1 cellular context compared by ENCODE assay signal in the genomic region with DNA sequence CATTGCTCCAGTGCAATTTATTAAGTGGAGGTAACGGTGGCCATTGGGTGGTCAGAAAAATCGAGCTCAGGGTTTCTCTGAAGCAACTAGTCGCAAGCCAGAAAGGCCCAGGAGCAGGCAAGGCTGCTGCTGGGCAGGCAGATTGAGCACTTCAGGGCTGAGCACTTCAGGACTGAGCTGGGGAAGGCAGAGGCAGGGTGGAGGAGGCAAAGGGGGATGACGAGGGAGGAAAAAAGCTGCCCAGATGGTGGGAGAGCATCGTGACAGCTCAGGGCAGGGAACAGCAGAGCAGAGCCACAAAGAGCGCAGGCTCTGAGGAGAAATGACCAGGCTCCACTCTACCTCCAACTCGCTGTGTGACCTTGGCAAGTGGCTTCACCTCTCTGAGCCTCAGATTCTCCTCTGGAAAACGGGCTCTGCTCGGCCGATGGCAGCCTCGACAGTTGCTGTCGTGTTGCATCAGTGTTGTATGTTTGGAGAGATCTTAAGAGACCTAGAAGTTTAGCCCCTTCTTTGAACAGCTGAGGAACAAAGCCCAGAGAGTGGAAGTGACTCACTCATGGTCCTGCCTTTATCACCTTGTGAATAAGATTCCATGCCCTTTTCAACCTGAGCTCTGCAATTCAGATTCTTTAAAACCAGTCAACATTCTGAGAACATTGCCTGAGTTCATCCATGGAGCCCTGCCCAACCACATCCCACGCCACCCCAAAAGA.
A peak's percentile ranks its signal among the peaks of the same experiment; 100 is the strongest.
TF ChIP-seq lines count a peak whose summit lies in the region.

No MANE protein-coding gene starts in this region.

TF ChIP-seq in K562, 482 proteins besides CTCF, POLR2A, EP300 and RAD21 (continued from another document and continues in another):
- TF ChIP-seq ILK (tag; IDR thresholded peaks at IDR 0.05; ENCODE audit: borderline replicate concordance, low read depth): no peak
- TF ChIP-seq, protein P1, sequence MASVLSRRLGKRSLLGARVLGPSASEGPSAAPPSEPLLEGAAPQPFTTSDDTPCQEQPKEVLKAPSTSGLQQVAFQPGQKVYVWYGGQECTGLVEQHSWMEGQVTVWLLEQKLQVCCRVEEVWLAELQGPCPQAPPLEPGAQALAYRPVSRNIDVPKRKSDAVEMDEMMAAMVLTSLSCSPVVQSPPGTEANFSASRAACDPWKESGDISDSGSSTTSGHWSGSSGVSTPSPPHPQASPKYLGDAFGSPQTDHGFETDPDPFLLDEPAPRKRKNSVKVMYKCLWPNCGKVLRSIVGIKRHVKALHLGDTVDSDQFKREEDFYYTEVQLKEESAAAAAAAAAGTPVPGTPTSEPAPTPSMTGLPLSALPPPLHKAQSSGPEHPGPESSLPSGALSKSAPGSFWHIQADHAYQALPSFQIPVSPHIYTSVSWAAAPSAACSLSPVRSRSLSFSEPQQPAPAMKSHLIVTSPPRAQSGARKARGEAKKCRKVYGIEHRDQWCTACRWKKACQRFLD (CRISPR knock-in tag; IDR thresholded peaks at IDR 0.05): no peak
- no peak for TF ChIP-seq ZKSCAN3 (CRISPR knock-in tag; IDR thresholded peaks at IDR 0.05)
- 0 out of 2 replicates have a peak, but pooled peaks have one; percentile 47 for TF ChIP-seq ZNF830 (CRISPR knock-in tag; IDR thresholded peaks at IDR 0.05)
- TF ChIP-seq TRIM24 (IDR thresholded peaks at IDR 0.05): peak; percentile 48 to 74; a peak in 2 of 4 replicates
- peak; percentile 86; the same call in 1 of the 2 replicates for TF ChIP-seq HDAC2 (IDR thresholded peaks at IDR 0.05)
- no peak for TF ChIP-seq TAL1 (IDR thresholded peaks at IDR 0.05)
- TF ChIP-seq KHSRP (IDR thresholded peaks at IDR 0.05): no peak
- TF ChIP-seq SMARCA5 (IDR thresholded peaks at IDR 0.05): peak; percentile 97; the same call in 1 of the 2 replicates
- TF ChIP-seq ZNF75A (CRISPR knock-in tag; IDR thresholded peaks at IDR 0.05): no peak
- TF ChIP-seq, protein P2, sequence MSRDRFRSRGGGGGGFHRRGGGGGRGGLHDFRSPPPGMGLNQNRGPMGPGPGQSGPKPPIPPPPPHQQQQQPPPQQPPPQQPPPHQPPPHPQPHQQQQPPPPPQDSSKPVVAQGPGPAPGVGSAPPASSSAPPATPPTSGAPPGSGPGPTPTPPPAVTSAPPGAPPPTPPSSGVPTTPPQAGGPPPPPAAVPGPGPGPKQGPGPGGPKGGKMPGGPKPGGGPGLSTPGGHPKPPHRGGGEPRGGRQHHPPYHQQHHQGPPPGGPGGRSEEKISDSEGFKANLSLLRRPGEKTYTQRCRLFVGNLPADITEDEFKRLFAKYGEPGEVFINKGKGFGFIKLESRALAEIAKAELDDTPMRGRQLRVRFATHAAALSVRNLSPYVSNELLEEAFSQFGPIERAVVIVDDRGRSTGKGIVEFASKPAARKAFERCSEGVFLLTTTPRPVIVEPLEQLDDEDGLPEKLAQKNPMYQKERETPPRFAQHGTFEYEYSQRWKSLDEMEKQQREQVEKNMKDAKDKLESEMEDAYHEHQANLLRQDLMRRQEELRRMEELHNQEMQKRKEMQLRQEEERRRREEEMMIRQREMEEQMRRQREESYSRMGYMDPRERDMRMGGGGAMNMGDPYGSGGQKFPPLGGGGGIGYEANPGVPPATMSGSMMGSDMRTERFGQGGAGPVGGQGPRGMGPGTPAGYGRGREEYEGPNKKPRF (IDR thresholded peaks at IDR 0.05; ENCODE audit: low read depth, low read length): no peak
- TF ChIP-seq YBX1 (IDR thresholded peaks at IDR 0.05): no peak
- no peak for TF ChIP-seq TCFL5 (CRISPR knock-in tag; conservative IDR thresholded peaks at IDR 0.05)
- TF ChIP-seq, protein P3, sequence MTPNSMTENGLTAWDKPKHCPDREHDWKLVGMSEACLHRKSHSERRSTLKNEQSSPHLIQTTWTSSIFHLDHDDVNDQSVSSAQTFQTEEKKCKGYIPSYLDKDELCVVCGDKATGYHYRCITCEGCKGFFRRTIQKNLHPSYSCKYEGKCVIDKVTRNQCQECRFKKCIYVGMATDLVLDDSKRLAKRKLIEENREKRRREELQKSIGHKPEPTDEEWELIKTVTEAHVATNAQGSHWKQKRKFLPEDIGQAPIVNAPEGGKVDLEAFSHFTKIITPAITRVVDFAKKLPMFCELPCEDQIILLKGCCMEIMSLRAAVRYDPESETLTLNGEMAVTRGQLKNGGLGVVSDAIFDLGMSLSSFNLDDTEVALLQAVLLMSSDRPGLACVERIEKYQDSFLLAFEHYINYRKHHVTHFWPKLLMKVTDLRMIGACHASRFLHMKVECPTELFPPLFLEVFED (CRISPR knock-in tag; conservative IDR thresholded peaks at IDR 0.05): 0 out of 2 replicates have a peak, but pooled peaks have one; percentile 55
- no peak for TF ChIP-seq EHMT2 (IDR thresholded peaks at IDR 0.05)
- TF ChIP-seq ZNF507 (tag; conservative IDR thresholded peaks at IDR 0.05): no peak
- peak; percentile 97 for TF ChIP-seq RBM25 (IDR thresholded peaks at IDR 0.05; ENCODE audit: low read depth, low read length, severe bottlenecking)
- no peak for TF ChIP-seq CREBBP (IDR thresholded peaks at IDR 0.05; ENCODE audit: low read depth, low read length)
- TF ChIP-seq JUN (IDR thresholded peaks at IDR 0.05; ENCODE audit: borderline replicate concordance, low read depth, low read length): peak; percentile 80; the same call in 1 of the 2 replicates
- no peak for TF ChIP-seq JUN (CRISPR knock-in tag; IDR thresholded peaks at IDR 0.05; ENCODE audit: borderline replicate concordance)
- TF ChIP-seq HSF4 (CRISPR knock-in tag; IDR thresholded peaks at IDR 0.05; ENCODE audit: borderline replicate concordance): no peak
- no peak for TF ChIP-seq MCM3 (IDR thresholded peaks at IDR 0.05)
- TF ChIP-seq, protein P4, sequence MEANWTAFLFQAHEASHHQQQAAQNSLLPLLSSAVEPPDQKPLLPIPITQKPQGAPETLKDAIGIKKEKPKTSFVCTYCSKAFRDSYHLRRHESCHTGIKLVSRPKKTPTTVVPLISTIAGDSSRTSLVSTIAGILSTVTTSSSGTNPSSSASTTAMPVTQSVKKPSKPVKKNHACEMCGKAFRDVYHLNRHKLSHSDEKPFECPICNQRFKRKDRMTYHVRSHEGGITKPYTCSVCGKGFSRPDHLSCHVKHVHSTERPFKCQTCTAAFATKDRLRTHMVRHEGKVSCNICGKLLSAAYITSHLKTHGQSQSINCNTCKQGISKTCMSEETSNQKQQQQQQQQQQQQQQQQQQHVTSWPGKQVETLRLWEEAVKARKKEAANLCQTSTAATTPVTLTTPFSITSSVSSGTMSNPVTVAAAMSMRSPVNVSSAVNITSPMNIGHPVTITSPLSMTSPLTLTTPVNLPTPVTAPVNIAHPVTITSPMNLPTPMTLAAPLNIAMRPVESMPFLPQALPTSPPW (CRISPR knock-in tag; IDR thresholded peaks at IDR 0.05): 0 out of 2 replicates have a peak, but pooled peaks have one; percentile 27
- TF ChIP-seq, protein P5, sequence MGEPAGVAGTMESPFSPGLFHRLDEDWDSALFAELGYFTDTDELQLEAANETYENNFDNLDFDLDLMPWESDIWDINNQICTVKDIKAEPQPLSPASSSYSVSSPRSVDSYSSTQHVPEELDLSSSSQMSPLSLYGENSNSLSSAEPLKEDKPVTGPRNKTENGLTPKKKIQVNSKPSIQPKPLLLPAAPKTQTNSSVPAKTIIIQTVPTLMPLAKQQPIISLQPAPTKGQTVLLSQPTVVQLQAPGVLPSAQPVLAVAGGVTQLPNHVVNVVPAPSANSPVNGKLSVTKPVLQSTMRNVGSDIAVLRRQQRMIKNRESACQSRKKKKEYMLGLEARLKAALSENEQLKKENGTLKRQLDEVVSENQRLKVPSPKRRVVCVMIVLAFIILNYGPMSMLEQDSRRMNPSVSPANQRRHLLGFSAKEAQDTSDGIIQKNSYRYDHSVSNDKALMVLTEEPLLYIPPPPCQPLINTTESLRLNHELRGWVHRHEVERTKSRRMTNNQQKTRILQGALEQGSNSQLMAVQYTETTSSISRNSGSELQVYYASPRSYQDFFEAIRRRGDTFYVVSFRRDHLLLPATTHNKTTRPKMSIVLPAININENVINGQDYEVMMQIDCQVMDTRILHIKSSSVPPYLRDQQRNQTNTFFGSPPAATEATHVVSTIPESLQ (CRISPR knock-in tag; IDR thresholded peaks at IDR 0.05): no peak
- TF ChIP-seq, protein P6, sequence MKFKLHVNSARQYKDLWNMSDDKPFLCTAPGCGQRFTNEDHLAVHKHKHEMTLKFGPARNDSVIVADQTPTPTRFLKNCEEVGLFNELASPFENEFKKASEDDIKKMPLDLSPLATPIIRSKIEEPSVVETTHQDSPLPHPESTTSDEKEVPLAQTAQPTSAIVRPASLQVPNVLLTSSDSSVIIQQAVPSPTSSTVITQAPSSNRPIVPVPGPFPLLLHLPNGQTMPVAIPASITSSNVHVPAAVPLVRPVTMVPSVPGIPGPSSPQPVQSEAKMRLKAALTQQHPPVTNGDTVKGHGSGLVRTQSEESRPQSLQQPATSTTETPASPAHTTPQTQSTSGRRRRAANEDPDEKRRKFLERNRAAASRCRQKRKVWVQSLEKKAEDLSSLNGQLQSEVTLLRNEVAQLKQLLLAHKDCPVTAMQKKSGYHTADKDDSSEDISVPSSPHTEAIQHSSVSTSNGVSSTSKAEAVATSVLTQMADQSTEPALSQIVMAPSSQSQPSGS (CRISPR knock-in tag; IDR thresholded peaks at IDR 0.05): no peak
- no peak for TF ChIP-seq ZNF239 (CRISPR knock-in tag; IDR thresholded peaks at IDR 0.05)
- no peak for TF ChIP-seq FOXP1 (CRISPR knock-in tag; IDR thresholded peaks at IDR 0.05)
- no peak for TF ChIP-seq KDM4B (IDR thresholded peaks at IDR 0.05; ENCODE audit: borderline replicate concordance in 2 of 2, low read depth in 1 of 2)
- TF ChIP-seq TSC22D4 (tag; IDR thresholded peaks at IDR 0.05): no peak
- TF ChIP-seq FOS (IDR thresholded peaks at IDR 0.05; ENCODE audit: extremely low read depth, insufficient read length): no peak
- no peak for TF ChIP-seq NCOA2 (IDR thresholded peaks at IDR 0.05; ENCODE audit: partially characterized antibody in 2 of 2)
- no peak for TF ChIP-seq ZNF282 (CRISPR knock-in tag; IDR thresholded peaks at IDR 0.05)
- peak; percentile 96 for TF ChIP-seq ZFP36 (IDR thresholded peaks at IDR 0.05; ENCODE audit: low read depth, low read length, partially characterized antibody)
- TF ChIP-seq, protein P7, sequence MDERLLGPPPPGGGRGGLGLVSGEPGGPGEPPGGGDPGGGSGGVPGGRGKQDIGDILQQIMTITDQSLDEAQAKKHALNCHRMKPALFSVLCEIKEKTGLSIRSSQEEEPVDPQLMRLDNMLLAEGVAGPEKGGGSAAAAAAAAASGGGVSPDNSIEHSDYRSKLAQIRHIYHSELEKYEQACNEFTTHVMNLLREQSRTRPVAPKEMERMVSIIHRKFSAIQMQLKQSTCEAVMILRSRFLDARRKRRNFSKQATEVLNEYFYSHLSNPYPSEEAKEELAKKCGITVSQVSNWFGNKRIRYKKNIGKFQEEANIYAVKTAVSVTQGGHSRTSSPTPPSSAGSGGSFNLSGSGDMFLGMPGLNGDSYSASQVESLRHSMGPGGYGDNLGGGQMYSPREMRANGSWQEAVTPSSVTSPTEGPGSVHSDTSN (CRISPR knock-in tag; IDR thresholded peaks at IDR 0.05; ENCODE audit: low read depth): no peak
- TF ChIP-seq, protein P7 (tag; conservative IDR thresholded peaks at IDR 0.05; ENCODE audit: low read depth): no peak
- TF ChIP-seq JUND (IDR thresholded peaks at IDR 0.05; ENCODE audit: borderline replicate concordance, low read depth, low read length): peak; percentile 92
- TF ChIP-seq JUND (tag; IDR thresholded peaks at IDR 0.05; ENCODE audit: borderline replicate concordance, low read depth, low read length): peak; percentile 33; the same call in 1 of the 3 replicates
- TF ChIP-seq, protein P8, sequence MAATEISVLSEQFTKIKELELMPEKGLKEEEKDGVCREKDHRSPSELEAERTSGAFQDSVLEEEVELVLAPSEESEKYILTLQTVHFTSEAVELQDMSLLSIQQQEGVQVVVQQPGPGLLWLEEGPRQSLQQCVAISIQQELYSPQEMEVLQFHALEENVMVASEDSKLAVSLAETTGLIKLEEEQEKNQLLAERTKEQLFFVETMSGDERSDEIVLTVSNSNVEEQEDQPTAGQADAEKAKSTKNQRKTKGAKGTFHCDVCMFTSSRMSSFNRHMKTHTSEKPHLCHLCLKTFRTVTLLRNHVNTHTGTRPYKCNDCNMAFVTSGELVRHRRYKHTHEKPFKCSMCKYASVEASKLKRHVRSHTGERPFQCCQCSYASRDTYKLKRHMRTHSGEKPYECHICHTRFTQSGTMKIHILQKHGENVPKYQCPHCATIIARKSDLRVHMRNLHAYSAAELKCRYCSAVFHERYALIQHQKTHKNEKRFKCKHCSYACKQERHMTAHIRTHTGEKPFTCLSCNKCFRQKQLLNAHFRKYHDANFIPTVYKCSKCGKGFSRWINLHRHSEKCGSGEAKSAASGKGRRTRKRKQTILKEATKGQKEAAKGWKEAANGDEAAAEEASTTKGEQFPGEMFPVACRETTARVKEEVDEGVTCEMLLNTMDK (IDR thresholded peaks at IDR 0.05; ENCODE audit: borderline replicate concordance, insufficient read depth, low read depth, low read length, poor library complexity, severe bottlenecking): no peak
- TF ChIP-seq E2F3 (CRISPR knock-in tag; IDR thresholded peaks at IDR 0.05): no peak
- no peak for TF ChIP-seq ZNF184 (CRISPR knock-in tag; IDR thresholded peaks at IDR 0.05)
- TF ChIP-seq, protein P9, sequence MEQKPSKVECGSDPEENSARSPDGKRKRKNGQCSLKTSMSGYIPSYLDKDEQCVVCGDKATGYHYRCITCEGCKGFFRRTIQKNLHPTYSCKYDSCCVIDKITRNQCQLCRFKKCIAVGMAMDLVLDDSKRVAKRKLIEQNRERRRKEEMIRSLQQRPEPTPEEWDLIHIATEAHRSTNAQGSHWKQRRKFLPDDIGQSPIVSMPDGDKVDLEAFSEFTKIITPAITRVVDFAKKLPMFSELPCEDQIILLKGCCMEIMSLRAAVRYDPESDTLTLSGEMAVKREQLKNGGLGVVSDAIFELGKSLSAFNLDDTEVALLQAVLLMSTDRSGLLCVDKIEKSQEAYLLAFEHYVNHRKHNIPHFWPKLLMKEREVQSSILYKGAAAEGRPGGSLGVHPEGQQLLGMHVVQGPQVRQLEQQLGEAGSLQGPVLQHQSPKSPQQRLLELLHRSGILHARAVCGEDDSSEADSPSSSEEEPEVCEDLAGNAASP (IDR thresholded peaks at IDR 0.05): no peak
- no peak for TF ChIP-seq PPARD (CRISPR knock-in tag; IDR thresholded peaks at IDR 0.05)
- TF ChIP-seq POLR3G (IDR thresholded peaks at IDR 0.05; ENCODE audit: extremely low read depth, insufficient read length, insufficient replicate concordance): no peak
- TF ChIP-seq, protein P10, sequence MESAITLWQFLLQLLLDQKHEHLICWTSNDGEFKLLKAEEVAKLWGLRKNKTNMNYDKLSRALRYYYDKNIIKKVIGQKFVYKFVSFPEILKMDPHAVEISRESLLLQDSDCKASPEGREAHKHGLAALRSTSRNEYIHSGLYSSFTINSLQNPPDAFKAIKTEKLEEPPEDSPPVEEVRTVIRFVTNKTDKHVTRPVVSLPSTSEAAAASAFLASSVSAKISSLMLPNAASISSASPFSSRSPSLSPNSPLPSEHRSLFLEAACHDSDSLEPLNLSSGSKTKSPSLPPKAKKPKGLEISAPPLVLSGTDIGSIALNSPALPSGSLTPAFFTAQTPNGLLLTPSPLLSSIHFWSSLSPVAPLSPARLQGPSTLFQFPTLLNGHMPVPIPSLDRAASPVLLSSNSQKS (CRISPR knock-in tag; IDR thresholded peaks at IDR 0.05): no peak
